9 cellular contexts compared by ENCODE assay signal in the genomic region with DNA sequence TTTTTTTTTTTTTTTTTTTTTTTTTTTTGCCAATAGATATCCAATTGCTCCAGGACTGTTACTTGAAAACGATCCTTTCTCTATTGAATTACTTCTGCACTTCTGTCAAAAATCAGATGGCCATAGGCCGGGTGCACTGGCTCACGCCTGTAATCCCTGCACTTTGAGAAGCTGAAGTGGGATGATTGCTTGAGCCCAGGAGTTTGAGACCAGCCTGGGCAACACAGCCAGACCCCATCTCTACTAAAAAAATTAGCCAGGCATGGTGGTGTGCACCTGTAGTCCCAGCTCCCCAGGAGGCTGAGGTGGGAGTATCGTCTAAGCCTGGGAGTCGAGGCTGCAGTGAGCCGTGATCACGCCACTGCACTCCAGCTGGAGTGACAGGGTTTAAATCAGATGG.
"Had no signal": no experiment of that assay in that cellular context is flagged by ENCODE, and none has a peak within 500 bp of the region (broad histone marks: within the 10 kb centered on the region; RNA-seq: fewer than 3 reads in every experiment).

No MANE protein-coding gene starts in this region.

- H3K4me2 ChIP-seq: KMS-11 had no signal

- ATAC-seq: HCT116 had no signal

- DNase-seq: GM23248, GOT3, H7, IMR-90, KBM-7 had no signal

- H2AFZ ChIP-seq: GM23248 had no signal

- H3K9me3 ChIP-seq: HAP-1 had no signal

- H3K4me3 ChIP-seq: GM23248, HAP-1 had no signal

- H3K9ac ChIP-seq: GM23248, KMS-11 had no signal

- H3K27ac ChIP-seq: HL-60, KMS-11 had no signal
